Comparison of ENCODE assay signal across 8 cellular contexts in genomic region chr11:78715639-78716311, GRCh38.
A peak's percentile ranks its signal among the peaks of the same experiment; 100 is the strongest.
DNase-seq lines count a peak whose midpoint lies in the region; ATAC-seq and TF ChIP-seq lines count a peak whose summit lies in the region.

No MANE protein-coding gene starts in this region.

- peak; percentile 89 for DNase-seq in ELR (ENCODE audit: low read depth)
- peak; percentile 77 for DNase-seq in HFF-Myc (ENCODE audit: extremely low read depth, low read depth)
- DNase-seq in NCI-H1930 (lab: John Stamatoyannopoulos, UW), result peak; percentile 6 to 35
- DNase-seq in WERI-Rb-1, result peak; percentile 77
- DNase-seq in fibroblast of lung (ENCODE audit: low read depth in 2 of 2), result peak; percentile 63 to 90
- DNase-seq in trophoblast cell, result peak; percentile 91 to 95

- H2AK5ac ChIP-seq in trophoblast cell (ENCODE audit: low read length), result no peak overlapping the region

- no peak overlapping the region for H4K12ac ChIP-seq in trophoblast cell (ENCODE audit: low read depth, low read length)

- H3K27me3 ChIP-seq in WERI-Rb-1 (ENCODE audit: insufficient read depth, low read depth, severe bottlenecking), result peaks cover 21% of the 10 kb centered on the region
- H3K27me3 ChIP-seq in fibroblast of lung (ENCODE audit: control insufficient read depth, insufficient read depth, low read length), result no peaks in the 10 kb centered on the region
- H3K27me3 ChIP-seq in trophoblast cell (ENCODE audit: insufficient read depth, low read length), result no peaks in the 10 kb centered on the region

- H3K9ac ChIP-seq in fibroblast of lung (ENCODE audit: insufficient read depth, low read length), result no peak overlapping the region
- H3K9ac ChIP-seq in trophoblast cell (ENCODE audit: low read length), result no peak overlapping the region

- no peak overlapping the region for H4K8ac ChIP-seq in trophoblast cell (ENCODE audit: low read depth, low read length)

- H3K79me1 ChIP-seq in trophoblast cell (ENCODE audit: low read length), result no peaks in the 10 kb centered on the region

- no peak overlapping the region for H2BK5ac ChIP-seq in trophoblast cell (ENCODE audit: low read depth, low read length, poor library complexity)

- no peak overlapping the region for H3K4ac ChIP-seq in trophoblast cell (ENCODE audit: low read depth, low read length)

- H3K4me2 ChIP-seq in fibroblast of lung (ENCODE audit: extremely low read depth, insufficient read depth, low read length) (peak overlapping the region; percentile 6), trophoblast cell (ENCODE audit: low read length) (no peak overlapping the region)

- no CpG with 5 or more reads among the region's 8 CpGs for WGBS in trophoblast cell (ENCODE audit: extremely low coverage, insufficient coverage, insufficient read length)

- no peaks in the 10 kb centered on the region for H3K36me3 ChIP-seq in WERI-Rb-1
- no peaks in the 10 kb centered on the region for H3K36me3 ChIP-seq in fibroblast of lung (ENCODE audit: control insufficient read depth, insufficient read depth, low read length)
- peaks cover 9 to 10% of the 10 kb centered on the region in 2 experiments for H3K36me3 ChIP-seq in trophoblast cell (ENCODE audit: control insufficient read depth in 1 of 2, insufficient read depth in 2 of 2, low read length in 2 of 2)

- H3K14ac ChIP-seq in trophoblast cell (ENCODE audit: low read length), result no peak overlapping the region

- H3K4me3 ChIP-seq in HFF-Myc (replicated peaks; ENCODE audit: low read depth, low read length) (no peak overlapping the region), WERI-Rb-1 (ENCODE audit: low read depth, low read length) (no peak overlapping the region), fibroblast of lung (replicated peaks in 1 of 4; ENCODE audit: control extremely low read depth in 1 of 4, insufficient read depth in 1 of 4, low read depth in 3 of 4, low read length in 4 of 4) (no peak overlapping the region), trophoblast cell (ENCODE audit: low read depth, low read length) (no peak overlapping the region)

- no peak overlapping the region for H4K91ac ChIP-seq in trophoblast cell (ENCODE audit: low read depth, low read length)

- H3K79me2 ChIP-seq in fibroblast of lung (ENCODE audit: control insufficient read depth, insufficient read depth, low read length), result no peaks in the 10 kb centered on the region
- no peaks in the 10 kb centered on the region for H3K79me2 ChIP-seq in trophoblast cell (ENCODE audit: control insufficient read depth, insufficient read depth, low read length, poor library complexity)

- no peak overlapping the region for H2AFZ ChIP-seq in fibroblast of lung (ENCODE audit: low read length)
- no peak overlapping the region for H2AFZ ChIP-seq in trophoblast cell (ENCODE audit: insufficient read depth, low read length, poor library complexity)

- H3K27ac ChIP-seq in WERI-Rb-1, result no peak overlapping the region
- no peak overlapping the region for H3K27ac ChIP-seq in fibroblast of lung (ENCODE audit: insufficient read depth, low read length)
- no peak overlapping the region for H3K27ac ChIP-seq in trophoblast cell (ENCODE audit: low read depth, low read length)

- no peak overlapping the region for H2BK120ac ChIP-seq in trophoblast cell (ENCODE audit: insufficient read depth, low read length, poor library complexity)

- TF ChIP-seq CTCF in HFF-Myc (IDR thresholded peaks at IDR 0.05; ENCODE audit: low read depth, low read length, missing control alignments) (peak; percentile 85), WERI-Rb-1 (IDR thresholded peaks at IDR 0.05; ENCODE audit: low read depth, low read length) (peak; percentile 90), fibroblast of lung (conservative IDR thresholded peaks at IDR 0.05 in 1 of 2, IDR thresholded peaks at IDR 0.05 in 1 of 2; ENCODE audit: low read depth in 1 of 2, low read length in 2 of 2) (peak; percentile 49 to 70)

- H3K9me3 ChIP-seq in WERI-Rb-1 (ENCODE audit: severe bottlenecking) (no peaks in the 10 kb centered on the region), fibroblast of lung (ENCODE audit: control insufficient read depth, insufficient read depth, low read depth, low read length) (no peaks in the 10 kb centered on the region), trophoblast cell (ENCODE audit: insufficient read depth, low read depth, low read length) (no peaks in the 10 kb centered on the region)

- H3K18ac ChIP-seq in trophoblast cell (ENCODE audit: low read length), result no peak overlapping the region

- no peak overlapping the region for H2BK12ac ChIP-seq in trophoblast cell (ENCODE audit: low read length)

- no peak overlapping the region for H3K23ac ChIP-seq in trophoblast cell (ENCODE audit: low read length)

- no peaks in the 10 kb centered on the region for H3K4me1 ChIP-seq in fibroblast of lung (ENCODE audit: control insufficient read depth, extremely low read depth, insufficient read depth, low read length)
- peaks cover 0 to 2% of the 10 kb centered on the region in 2 experiments for H3K4me1 ChIP-seq in trophoblast cell (ENCODE audit: control insufficient read depth in 1 of 2, insufficient read depth in 2 of 2, low read length in 2 of 2)

- no peaks in the 10 kb centered on the region for H4K20me1 ChIP-seq in fibroblast of lung (ENCODE audit: control insufficient read depth, extremely low read depth, insufficient read depth, low read length)

- ATAC-seq in HG03175 (IDR thresholded peaks at IDR 0.05; ENCODE audit: unreplicated experiment) (no peak), GM21528 (IDR thresholded peaks at IDR 0.05; ENCODE audit: low FRiP score, unreplicated experiment) (no peak)

Comparison
In these comparisons a context has a peak if more than half of its experiments do, and no peak if none do; other contexts are left out.
1. DNase-seq: peak in every context shown above with its lines; median percentile 93 in trophoblast cell; 89 in ELR; 77 in HFF-Myc; 77 in WERI-Rb-1; 76 in fibroblast of lung; 20 in NCI-H1930.